ENCODE assay signal across 24 cellular contexts in the genomic region with DNA sequence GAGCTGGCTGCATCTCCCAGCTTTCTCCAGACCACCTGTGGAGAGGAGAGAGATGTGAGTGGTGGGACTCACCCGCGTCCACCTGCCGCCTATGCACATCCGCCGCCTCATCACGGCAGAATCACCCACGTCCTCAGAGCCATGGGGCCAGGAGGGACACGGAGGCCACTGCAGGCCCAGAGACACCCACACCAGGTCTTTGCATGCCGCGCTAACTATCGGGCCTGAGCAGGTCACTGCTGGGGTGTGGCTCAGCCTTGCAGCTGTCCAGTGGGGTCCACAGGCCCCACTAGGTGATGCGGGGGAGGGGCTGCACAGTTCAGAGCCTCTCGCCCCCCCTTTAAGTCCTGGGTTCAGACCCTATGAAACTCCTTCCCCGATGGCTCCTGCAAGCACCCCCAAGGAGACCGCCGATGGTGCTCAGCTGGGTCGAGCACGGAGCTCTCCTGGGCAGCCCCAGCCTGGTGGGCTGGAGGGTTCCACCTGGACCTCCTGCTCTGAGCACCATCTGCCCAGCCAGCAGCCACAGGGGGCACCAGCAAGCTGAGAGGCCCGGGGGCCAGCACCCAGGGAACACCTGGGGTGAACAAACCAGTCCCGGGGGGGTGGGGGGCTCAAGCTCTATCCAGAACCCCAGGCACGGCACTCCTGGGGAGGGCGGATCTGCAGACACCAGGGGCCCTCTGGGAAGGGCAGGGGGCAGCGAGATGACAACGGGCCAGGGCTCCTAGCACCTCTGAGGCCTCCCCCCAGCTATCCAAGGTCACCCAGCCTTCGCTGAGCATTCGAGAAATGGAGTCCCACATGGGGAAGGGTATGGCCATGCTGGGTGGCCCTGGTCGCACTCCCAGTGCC. TPM values are rescaled to one million over a fixed set of nuclear protein-coding genes. Genes with fewer than 3 reads are reported as not detected.
DNase-seq lines count a peak whose midpoint lies in the region; ATAC-seq and TF ChIP-seq lines count a peak whose summit lies in the region.
"Had no signal": no experiment of that assay in that cellular context is flagged by ENCODE, and none has a peak within 500 bp of the region (broad histone marks: within the 10 kb centered on the region; RNA-seq: fewer than 3 reads in every experiment).

No MANE protein-coding gene starts in this region.

- intact Hi-C loops in dorsolateral prefrontal cortex (cut with DNase I): loop anchor here in 1 of 2 donors (5.0 kb wide), 2 partner anchors 167 to 372 kb away; partner anchors contain the start of gene CYP46A1

- H3F3A ChIP-seq in SK-N-SH (replicated peaks; ENCODE audit: insufficient read depth): peaks cover 8% of the 10 kb centered on the region

- H3K4ac ChIP-seq in neuronal stem cell (ENCODE audit: low read length): peak overlapping the region; percentile 84

- POLR2A ChIA-PET in SK-N-SH (lab: Yijun Ruan, JAX): no interaction called here

- H3K79me1 ChIP-seq in neuronal stem cell (ENCODE audit: low read depth, low read length): peaks cover 20% of the 10 kb centered on the region

- peaks cover 17% of the 10 kb centered on the region; the same call in 1 of the 2 replicates for H3K79me2 ChIP-seq in SK-N-SH (ENCODE audit: insufficient read depth)

- no peak overlapping the region for H2AFZ ChIP-seq in SK-N-SH (ENCODE audit: low read depth)
- H2AFZ ChIP-seq in neuronal stem cell (ENCODE audit: low read length): no peak overlapping the region

- H3K9ac ChIP-seq in SK-N-SH (no peak overlapping the region), neuronal stem cell (ENCODE audit: low read depth, low read length, poor library complexity) (peak overlapping the region; percentile 70)

- no peak overlapping the region for H2BK12ac ChIP-seq in neuronal stem cell (ENCODE audit: low read length)

- DNase-seq in SK-N-SH (peak; percentile 23), 8988T (peak; percentile 10), dorsolateral prefrontal cortex (peak in 6 of 10 donors; percentile 3 to 34 (median 18)), neuronal stem cell (ENCODE audit: low spot score) (no peak), NCI-H524 treated with DMSO at 0.1 percent for 48 hours (lab: John Stamatoyannopoulos, UW) (no peak), DMS153 treated with DMSO at 0.1 percent for 48 hours (lab: John Stamatoyannopoulos, UW; ENCODE audit: unreplicated experiment) (no peak)
- DNase-seq in activated CD4-positive, alpha-beta T cell treated with anti-CD3 and anti-CD28 coated beads for 1 hour: no peak
- DNase-seq: activated CD4-positive, alpha-beta T cell treated with anti-CD3 and anti-CD28 coated beads, Interleukin-2, amount 10 ng/mL, durations not matched to agents 7 days and 5 days; activated naive CD8-positive, alpha-beta T cell treated with anti-CD3 and anti-CD28 coated beads, Interleukin-2, amount 10 ng/mL, durations not matched to agents 7 days and 5 days; caudate nucleus; EL; HFFc6; NCI-H1694; NCI-H446 treated with DMSO at 0.1 percent for 48 hours; nephron progenitor cell; stimulated activated naive CD8-positive, alpha-beta T cell treated with anti-CD3 and anti-CD28 coated beads, Interleukin-15, Interleukin-2, amounts not matched to agents 100 U/mL and 50 U/mL, for 24 hours had no signal

- peak overlapping the region; percentile 84 for H2AK5ac ChIP-seq in neuronal stem cell (ENCODE audit: low read depth, low read length)

- no peak overlapping the region for H3K18ac ChIP-seq in neuronal stem cell (ENCODE audit: low read length)

- no peak for ATAC-seq in SK-N-SH treated with all-trans-retinoic acid at 6 μM for 48 hours
- ATAC-seq: gastroesophageal sphincter; GM12878; lower lobe of right lung; mucosa of descending colon; stimulated activated naive CD8-positive, alpha-beta T cell treated with anti-CD3 and anti-CD28 coated beads, Interleukin-15, Interleukin-2, amounts not matched to agents 100 U/mL and 50 U/mL, for 24 hours had no signal

- H3K23ac ChIP-seq in neuronal stem cell (ENCODE audit: low read depth, low read length, poor library complexity): peak overlapping the region; percentile 65

- H2BK120ac ChIP-seq in neuronal stem cell (ENCODE audit: low read depth, low read length): no peak overlapping the region

- no peaks in the 10 kb centered on the region for H3K9me2 ChIP-seq in SK-N-SH

- no peak overlapping the region for H4K91ac ChIP-seq in neuronal stem cell (ENCODE audit: low read depth, low read length, poor library complexity)

- H3K14ac ChIP-seq in neuronal stem cell (ENCODE audit: low read length): no peak overlapping the region

- H4K20me1 ChIP-seq in SK-N-SH (ENCODE audit: insufficient read depth): peaks cover 19% of the 10 kb centered on the region; the same call in 1 of the 2 replicates

- H3K27me3 ChIP-seq in SK-N-SH (ENCODE audit: insufficient read depth): no peaks in the 10 kb centered on the region
- H3K27me3 ChIP-seq in dorsolateral prefrontal cortex: no peaks in the 10 kb centered on the region
- H3K27me3 ChIP-seq in neuronal stem cell (ENCODE audit: control insufficient read depth in 3 of 3, insufficient read depth in 3 of 3, low read depth in 1 of 3, low read length in 3 of 3): no peaks in the 10 kb centered on the region
- H3K27me3 ChIP-seq: gastroesophageal sphincter had no signal

- H4K8ac ChIP-seq in neuronal stem cell (ENCODE audit: low read depth, low read length): no peak overlapping the region

- WGBS in SK-N-SH (ENCODE audit: low lambda C conversion rate): 98% methylated on average over 13 of the region's 27 CpGs
- no CpG with 5 or more reads among the region's 27 CpGs for WGBS in neuronal stem cell (ENCODE audit: extremely low coverage in 2 of 2, insufficient read length in 2 of 2, insufficient replicate concordance in 1 of 2), 2 donors

- CTCF ChIA-PET in SK-N-SH (lab: Yijun Ruan, JAX): interaction anchor here (0.6 to 3.6 kb wide), 4 partner anchors 60 to 112 kb away, joined by 3 to 34 read pairs (median 3); no protein-coding TSS in a partner anchor

- H3K36me3 ChIP-seq in SK-N-SH (replicated peaks in 1 of 2; ENCODE audit: control insufficient read depth in 1 of 2, insufficient read depth in 2 of 2, low read length in 1 of 2) (peaks cover 5 to 39% of the 10 kb centered on the region in 2 experiments), neuronal stem cell (replicated peaks in 1 of 2; ENCODE audit: control insufficient read depth in 2 of 2, insufficient read depth in 2 of 2, low read length in 2 of 2) (peaks cover 15 to 69% of the 10 kb centered on the region in 2 donors)

- H3K4me1 ChIP-seq in SK-N-SH (ENCODE audit: control insufficient read depth in 1 of 2, insufficient read depth in 2 of 2, low read depth in 1 of 2, low read length in 1 of 2) (peaks cover 0 to 16% of the 10 kb centered on the region in 2 experiments; a peak in 1 of 4 replicates), neuronal stem cell (ENCODE audit: control insufficient read depth in 2 of 2, insufficient read depth in 1 of 2, low read depth in 1 of 2, low read length in 2 of 2) (no peaks in the 10 kb centered on the region)

- TF ChIP-seq RAD21 in SK-N-SH (IDR thresholded peaks at IDR 0.05; ENCODE audit: low read length): no peak

- no peaks in the 10 kb centered on the region for H3K9me3 ChIP-seq in SK-N-SH
- no peaks in the 10 kb centered on the region for H3K9me3 ChIP-seq in neuronal stem cell (replicated peaks in 1 of 2; ENCODE audit: control insufficient read depth in 2 of 2, insufficient read depth in 1 of 2, low read depth in 1 of 2, low read length in 2 of 2)
- H3K9me3 ChIP-seq: gastroesophageal sphincter, lower lobe of right lung, mucosa of descending colon, thoracic aorta had no signal

- TF ChIP-seq EP300 in SK-N-SH (IDR thresholded peaks at IDR 0.05; ENCODE audit: borderline replicate concordance in 1 of 2, low read depth in 1 of 2, low read length in 1 of 2): no peak

- H3K4me2 ChIP-seq in SK-N-SH: no peak overlapping the region
- H3K4me2 ChIP-seq in neuronal stem cell (ENCODE audit: insufficient read depth, low read length, poor library complexity, severe bottlenecking): no peak overlapping the region

- H3K4me3 ChIP-seq in SK-N-SH (ENCODE audit: low read depth in 2 of 2, low read length in 1 of 2) (no peak overlapping the region), dorsolateral prefrontal cortex (no peak overlapping the region), neuronal stem cell (ENCODE audit: low read length in 2 of 2) (no peak overlapping the region)
- H3K4me3 ChIP-seq: gastroesophageal sphincter, GM12878, lower lobe of right lung, mucosa of descending colon, thoracic aorta had no signal

- TF ChIP-seq CTCF in SK-N-SH (IDR thresholded peaks at IDR 0.05): no peak
- no peak for TF ChIP-seq CTCF in dorsolateral prefrontal cortex (IDR thresholded peaks at IDR 0.05 in 54 of 56, conservative IDR thresholded peaks at IDR 0.05 in 2 of 56; ENCODE audit: low read depth in 1 of 56, partially characterized antibody in 56 of 56)

- H2BK5ac ChIP-seq in neuronal stem cell (ENCODE audit: low read length): peak overlapping the region; percentile 54

- H3K27ac ChIP-seq in SK-N-SH (ENCODE audit: low read depth in 2 of 2, low read length in 1 of 2): no peak overlapping the region
- H3K27ac ChIP-seq in dorsolateral prefrontal cortex: peak overlapping the region in 1 of 59 donors; percentile 29
- no peak overlapping the region for H3K27ac ChIP-seq in neuronal stem cell (replicated peaks; ENCODE audit: low read length)
- H3K27ac ChIP-seq: 22Rv1, lower lobe of right lung, thoracic aorta, VCaP had no signal

- no peak overlapping the region for H2BK15ac ChIP-seq in neuronal stem cell (ENCODE audit: low read length)

TF ChIP-seq in SK-N-SH treated with all-trans-retinoic acid at 6 μM for 48 hours, 23 proteins besides CTCF, POLR2A, EP300 and RAD21 (continues in another document):
- TF ChIP-seq SNAI2 (CRISPR knock-in tag; IDR thresholded peaks at IDR 0.05) (no peak), CSDC2 (CRISPR knock-in tag; IDR thresholded peaks at IDR 0.05) (no peak), OSR1 (CRISPR knock-in tag; IDR thresholded peaks at IDR 0.05) (no peak)

RNA-seq across cellular contexts. Expression of gene CCNK, which starts 34.3 kb away (rescaled TPM):
- polyA plus RNA-seq in SK-N-SH (2012; rRNA removed): 9.0 and 14.6 TPM in 2 replicates
- 18.4 and 19.4 TPM in 2 replicates for polyA plus RNA-seq in SK-N-SH (2012; cell fraction: cytosol; rRNA removed)
- polyA plus RNA-seq in SK-N-SH (2012; cell fraction: nucleus; rRNA removed): 14.2 and 23.0 TPM in 2 replicates
- total RNA-seq in dorsolateral prefrontal cortex: 10 to 100 TPM; 22.8 to 44.3 (median 33.3) TPM
- polyA plus RNA-seq in neuronal stem cell (2013, experiment 1 of 2): 65.7 TPM
- 63.4 TPM for polyA plus RNA-seq in neuronal stem cell (2013, experiment 2 of 2)

RNA-seq across cellular contexts. Expression of gene SETD3, which starts 34.9 kb away (rescaled TPM):
- polyA plus RNA-seq in SK-N-SH (2012; rRNA removed): 19.1 and 22.7 TPM in 2 replicates
- polyA plus RNA-seq in SK-N-SH (2012; cell fraction: cytosol; rRNA removed): 24.4 and 28.7 TPM in 2 replicates
- 8.5 and 14.9 TPM in 2 replicates for polyA plus RNA-seq in SK-N-SH (2012; cell fraction: nucleus; rRNA removed)
- total RNA-seq in dorsolateral prefrontal cortex: 100 to 1,000 TPM in 45 of 120 experiments, 10 to 100 TPM in 75; 73.7 to 190 (median 96.8) TPM
- polyA plus RNA-seq in neuronal stem cell (2013, experiment 1 of 2): 31.6 TPM
- 33.6 TPM for polyA plus RNA-seq in neuronal stem cell (2013, experiment 2 of 2)

Comparison
In these comparisons a context has a peak if more than half of its experiments do, and no peak if none do; other contexts are left out.
1. DNase-seq: peak in SK-N-SH (single experiment), 8988T (single experiment) and dorsolateral prefrontal cortex (6 of 10); none in neuronal stem cell (single experiment), NCI-H524 treated with DMSO at 0.1 percent for 48 hours (single experiment), activated CD4-positive, alpha-beta T cell treated with anti-CD3 and anti-CD28 coated beads for 1 hour (single experiment) and DMS153 treated with DMSO at 0.1 percent for 48 hours (single experiment).